ENCODE assay signal across 10 cellular contexts in the genomic region with DNA sequence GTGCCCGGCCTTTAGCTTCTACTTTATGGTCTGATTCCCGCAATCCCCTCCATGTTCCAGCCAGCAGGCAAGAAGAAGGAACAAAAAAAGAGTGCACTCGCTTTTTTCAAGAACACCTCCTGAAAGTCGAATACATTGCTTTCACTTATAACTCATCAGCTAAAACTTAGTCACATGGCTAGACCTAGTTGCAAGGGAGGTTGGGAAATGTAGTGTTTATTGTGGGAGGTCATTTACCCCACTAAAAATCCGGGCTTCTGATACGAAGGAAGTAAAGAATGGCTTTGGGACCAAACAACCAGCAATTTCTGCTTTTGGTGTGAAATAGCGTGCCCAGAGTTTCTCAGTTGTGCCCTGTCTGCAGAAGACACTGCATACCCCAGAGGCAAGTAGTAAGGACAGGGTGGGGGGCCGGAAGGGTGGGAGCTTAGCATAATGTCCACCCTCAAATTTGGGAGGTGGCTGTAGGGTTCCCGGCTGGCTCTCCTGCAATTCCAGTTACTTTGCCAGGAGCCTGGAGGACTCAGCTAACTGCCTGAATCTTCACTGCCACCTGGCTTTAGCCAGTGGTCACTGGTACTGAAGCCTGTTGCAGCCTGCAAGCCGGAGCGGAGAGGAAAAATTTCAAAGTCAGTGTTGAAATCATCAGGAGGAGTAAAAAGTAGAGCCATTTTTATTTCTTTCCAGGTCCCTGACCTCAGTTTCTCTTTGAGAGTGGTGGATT. TPM values are rescaled to one million over a fixed set of nuclear protein-coding genes. Genes with fewer than 3 reads are reported as not detected.
DNase-seq lines count a peak whose midpoint lies in the region; ATAC-seq and TF ChIP-seq lines count a peak whose summit lies in the region.
"Had no signal": no experiment of that assay in that cellular context is flagged by ENCODE, and none has a peak within 500 bp of the region (broad histone marks: within the 10 kb centered on the region; RNA-seq: fewer than 3 reads in every experiment).

No MANE protein-coding gene starts in this region.

- POLR2A ChIA-PET in OCI-LY7 (lab: Charles Lee): interaction anchor here (0.6 kb wide), 1 partner anchor 402 kb away, joined by 4 read pairs; no protein-coding TSS in a partner anchor

- intact Hi-C loops in Calu3 (cut with micrococcal nuclease; ENCODE audit: unreplicated experiment): no loop called here
- intact Hi-C loops in OCI-LY7 (cut with micrococcal nuclease; ENCODE audit: unreplicated experiment): no loop called here

- CTCF ChIA-PET in Calu3 (lab: Charles Lee): interaction anchor here (1.2 to 2.6 kb wide), 3 partner anchors 37 to 71 kb away, joined by 3 to 10 read pairs (median 7); a partner anchor contains a TSS
- CTCF ChIA-PET in OCI-LY7 (lab: Charles Lee; ENCODE audit: unreplicated experiment): no interaction called here

- H3K4me1 Mint-ChIP-seq in Calu3 (ENCODE audit: low read depth, unreplicated experiment) (peaks cover 68% of the 10 kb centered on the region), nephron (peaks cover 10% of the 10 kb centered on the region)

- H3K79me2 ChIP-seq in OCI-LY7 (ENCODE audit: insufficient read depth, low read depth, low read length): no peaks in the 10 kb centered on the region

- H3K9me3 ChIP-seq in OCI-LY7 (ENCODE audit: low read length): no peaks in the 10 kb centered on the region

- no peaks in the 10 kb centered on the region for H3K36me3 ChIP-seq in OCI-LY7 (ENCODE audit: insufficient read depth, low read length)

- no peaks in the 10 kb centered on the region for H3K9me2 ChIP-seq in OCI-LY7 (ENCODE audit: insufficient read depth, low read length)

- H3K4me3 Mint-ChIP-seq in Calu3 (ENCODE audit: low read depth, unreplicated experiment) (no peak overlapping the region), nephron (no peak overlapping the region)
- H3K4me3 Mint-ChIP-seq: mesothelial cell of epicardium, T-cell had no signal

- H3K4me1 ChIP-seq in OCI-LY7 (ENCODE audit: insufficient read depth, low read length, poor library complexity, severe bottlenecking): no peaks in the 10 kb centered on the region

- H3K27ac ChIP-seq in OCI-LY7 (ENCODE audit: low read depth, low read length, poor library complexity, severe bottlenecking): no peak overlapping the region

- no TSS peak for BruUV-seq in Calu3 (replicated peaks; lab: Mats Ljungman, UMichigan)
- BruUV-seq in OCI-LY7 (replicated peaks; lab: Mats Ljungman, UMichigan): no TSS peak

- H2AFZ ChIP-seq in OCI-LY7 (ENCODE audit: low read length): no peak overlapping the region

- peak overlapping the region; percentile 72 for H3K27ac Mint-ChIP-seq in Calu3 (ENCODE audit: unreplicated experiment)
- no peak overlapping the region for H3K27ac Mint-ChIP-seq in nephron
- H3K27ac Mint-ChIP-seq: mesothelial cell of epicardium, T-cell had no signal

- H3K27me3 Mint-ChIP-seq in Calu3 (ENCODE audit: unreplicated experiment) (no peaks in the 10 kb centered on the region), nephron (ENCODE audit: low read depth) (peaks cover 17% of the 10 kb centered on the region)

- H3K4me2 ChIP-seq in OCI-LY7 (ENCODE audit: low read length): no peak overlapping the region

- H3K9me3 Mint-ChIP-seq in Calu3 (ENCODE audit: low read depth, unreplicated experiment) (no peaks in the 10 kb centered on the region), nephron (no peaks in the 10 kb centered on the region)

- H3K4me3 ChIP-seq in fibroblast of mammary gland (ENCODE audit: control insufficient read depth, low read depth, low read length): no peak overlapping the region
- no peak overlapping the region for H3K4me3 ChIP-seq in OCI-LY7 (ENCODE audit: low read depth, low read length, poor library complexity, severe bottlenecking)

- TF ChIP-seq CTCF in Calu3 (IDR thresholded peaks at IDR 0.05; ENCODE audit: unreplicated experiment) (peak; percentile 22), fibroblast of mammary gland (conservative IDR thresholded peaks at IDR 0.05; ENCODE audit: control insufficient read depth, insufficient read depth, low read depth, low read length) (peak; percentile 34), nephron (IDR thresholded peaks at IDR 0.05; ENCODE audit: unreplicated experiment in 3 of 3) (peak; percentile 39 to 54 (median 51)), OCI-LY7 (conservative IDR thresholded peaks at IDR 0.05; ENCODE audit: low read length) (no peak)

- no peak for ATAC-seq in GM19324 (IDR thresholded peaks at IDR 0.05; ENCODE audit: low FRiP score, unreplicated experiment)
- no peak for ATAC-seq in GM18517 (IDR thresholded peaks at IDR 0.05; ENCODE audit: unreplicated experiment)
- ATAC-seq: T-cell had no signal

- DNase-seq in Calu3: peak; percentile 55
- DNase-seq in SHP77 treated with DMSO at 0.1 percent for 48 hours (lab: John Stamatoyannopoulos, UW): peak; percentile 41
- DNase-seq in fibroblast of mammary gland (ENCODE audit: low read depth): peak; percentile 50
- no peak for DNase-seq in OCI-LY7 (ENCODE audit: low spot score)
- no peak for DNase-seq in activated CD4-positive, alpha-beta T cell treated with anti-CD3 and anti-CD28 coated beads, Interleukin-2, amount 50 U/mL, for 4 hours
- DNase-seq: T-cell had no signal

- H3K36me3 Mint-ChIP-seq in Calu3 (ENCODE audit: insufficient read depth, unreplicated experiment): peaks cover 8% of the 10 kb centered on the region
- H3K36me3 Mint-ChIP-seq in nephron (ENCODE audit: low read depth): no peaks in the 10 kb centered on the region
- H3K36me3 Mint-ChIP-seq: mesothelial cell of epicardium, T-cell had no signal

- H4K20me1 ChIP-seq in OCI-LY7 (ENCODE audit: insufficient read depth, low read length): no peaks in the 10 kb centered on the region

RNA-seq across cellular contexts. Expression of a gene that starts 57.7 kb away (rescaled TPM):
- total RNA-seq in Calu3 (2022): 344 and 387 TPM in 2 replicates
- total RNA-seq in OCI-LY7 (2014; rRNA removed; shearing (Covaris generic)): not detected in 2 replicates
- total RNA-seq in OCI-LY7 (2022): 0.20 TPM in 1 of 2 replicates, not detected in the other

Comparison
In these comparisons a context has a peak if more than half of its experiments do, and no peak if none do; other contexts are left out.
1. DNase-seq: peak in Calu3 (single experiment), SHP77 treated with DMSO at 0.1 percent for 48 hours (single experiment) and fibroblast of mammary gland (single experiment); none in OCI-LY7 (single experiment) and activated CD4-positive, alpha-beta T cell treated with anti-CD3 and anti-CD28 coated beads, Interleukin-2, amount 50 U/mL, for 4 hours (0 of 2).
2. RNA of a gene that starts 57.7 kb away (total RNA-seq): 344 to 387 TPM in Calu3; 0.20 TPM in OCI-LY7; every median in the first group is over 100 times any median in the second.